Comparison of ENCODE assay signal across 13 cellular contexts in the genomic region with DNA sequence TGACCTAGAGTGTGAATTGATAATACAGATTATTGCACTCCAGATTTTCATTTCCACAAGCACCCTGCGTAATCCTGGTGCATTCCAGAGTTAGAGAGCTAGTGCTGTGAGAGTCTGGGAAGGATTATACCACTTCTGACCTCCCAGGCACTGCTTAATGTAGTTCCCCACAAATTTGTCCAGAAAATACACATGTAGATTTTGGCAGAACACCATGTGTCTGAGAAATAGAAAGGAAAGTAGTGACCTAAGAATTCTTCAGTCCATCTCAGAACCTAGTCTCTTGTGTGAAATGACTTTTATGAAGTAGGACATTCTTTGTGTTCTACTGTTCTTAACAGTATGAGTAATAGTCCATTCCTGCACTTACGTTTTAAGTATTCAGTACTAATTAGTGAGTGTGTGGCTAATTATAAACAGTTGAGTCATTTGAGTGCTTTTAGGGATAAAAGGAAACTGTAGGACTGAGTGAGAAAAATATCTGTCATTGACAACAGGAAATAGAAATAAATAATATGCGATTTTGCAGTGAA. TPM values are rescaled to one million over a fixed set of nuclear protein-coding genes. Genes with fewer than 3 reads are reported as not detected.
DNase-seq lines count a peak whose midpoint lies in the region; ATAC-seq and TF ChIP-seq lines count a peak whose summit lies in the region.
"Had no signal": no experiment of that assay in that cellular context is flagged by ENCODE, and none has a peak within 500 bp of the region (broad histone marks: within the 10 kb centered on the region; RNA-seq: fewer than 3 reads in every experiment).

No MANE protein-coding gene starts in this region.

- peaks cover 13% of the 10 kb centered on the region for H3K4me1 Mint-ChIP-seq in osteocyte (ENCODE audit: unreplicated experiment)
- H3K4me1 Mint-ChIP-seq: CD8-positive, alpha-beta memory T cell had no signal

- H3K9me3 Mint-ChIP-seq in osteocyte (ENCODE audit: unreplicated experiment) = peaks cover under 1% of the 10 kb centered on the region

- H3K27me3 Mint-ChIP-seq in osteocyte (ENCODE audit: unreplicated experiment) = no peaks in the 10 kb centered on the region
- H3K27me3 Mint-ChIP-seq: activated CD8-positive, alpha-beta memory T cell treated with anti-CD3 and anti-CD28 coated beads, Interleukin-2, amount 10 ng/mL, durations not matched to agents 7 days and 5 days; CD8-positive, alpha-beta memory T cell had no signal

- peak; percentile 84 for DNase-seq in COLO829 (ENCODE audit: low spot score)
- DNase-seq in RWPE2 (ENCODE audit: low spot score) = no peak
- DNase-seq in fibroblast of peridontal ligament (ENCODE audit: extremely low read depth) = peak; percentile 89
- no peak for DNase-seq in osteocyte (ENCODE audit: extremely low spot score, unreplicated experiment)
- DNase-seq in NCI-H510A (lab: John Stamatoyannopoulos, UW) = no peak
- no peak for DNase-seq in activated naive CD4-positive, alpha-beta T cell (lab: John Stamatoyannopoulos, UW)
- no peak for DNase-seq in NCI-H1092 (lab: John Stamatoyannopoulos, UW)
- DNase-seq: activated CD8-positive, alpha-beta memory T cell treated with anti-CD3 and anti-CD28 coated beads, Interleukin-2, amount 10 ng/mL, durations not matched to agents 7 days and 5 days; CD8-positive, alpha-beta memory T cell; NCI-H2227 treated with DMSO at 0.1 percent for 48 hours; substantia nigra had no signal

- H3K4me3 ChIP-seq in RWPE2 (ENCODE audit: severe bottlenecking) = no peak overlapping the region
- H3K4me3 ChIP-seq: SK-N-MC had no signal

- H3K4me1 ChIP-seq in RWPE2 (ENCODE audit: insufficient read depth, poor library complexity, severe bottlenecking) = no peaks in the 10 kb centered on the region

- H3K4me3 Mint-ChIP-seq in osteocyte (ENCODE audit: unreplicated experiment) = no peak overlapping the region
- H3K4me3 Mint-ChIP-seq: activated CD8-positive, alpha-beta memory T cell treated with anti-CD3 and anti-CD28 coated beads, Interleukin-2, amount 10 ng/mL, durations not matched to agents 7 days and 5 days; CD8-positive, alpha-beta memory T cell had no signal

- peaks cover 5% of the 10 kb centered on the region for H3K36me3 Mint-ChIP-seq in osteocyte (ENCODE audit: unreplicated experiment)

- H3K27ac ChIP-seq in RWPE2 (ENCODE audit: poor library complexity, severe bottlenecking) = peak overlapping the region; percentile 21
- H3K27ac ChIP-seq: SK-N-MC had no signal

- ATAC-seq in RWPE2 (ENCODE audit: low read depth) (peak; percentile 21; the same call in 1 of the 3 replicates), GM21367 (IDR thresholded peaks at IDR 0.05; ENCODE audit: unreplicated experiment) (no peak)
- ATAC-seq: activated CD8-positive, alpha-beta memory T cell treated with anti-CD3 and anti-CD28 coated beads, Interleukin-2, amount 10 ng/mL, durations not matched to agents 7 days and 5 days had no signal

- no peaks in the 10 kb centered on the region for H3K27me3 ChIP-seq in RWPE2 (ENCODE audit: insufficient read depth, poor library complexity, severe bottlenecking)

- peak overlapping the region; percentile 56 for H3K27ac Mint-ChIP-seq in osteocyte (ENCODE audit: unreplicated experiment)
- H3K27ac Mint-ChIP-seq: activated CD8-positive, alpha-beta memory T cell treated with anti-CD3 and anti-CD28 coated beads, Interleukin-2, amount 10 ng/mL, durations not matched to agents 7 days and 5 days; CD8-positive, alpha-beta memory T cell had no signal

- H3K9me3 ChIP-seq in RWPE2 (ENCODE audit: severe bottlenecking) = no peaks in the 10 kb centered on the region

- TF ChIP-seq CTCF in RWPE2 (IDR thresholded peaks at IDR 0.05; ENCODE audit: poor library complexity, severe bottlenecking) (no peak), osteocyte (IDR thresholded peaks at IDR 0.05) (no peak)

- peaks cover 8% of the 10 kb centered on the region for H3K36me3 ChIP-seq in RWPE2 (ENCODE audit: low read depth)

RNA-seq across cellular contexts. Expression of gene PTPDC1, which starts 27.8 kb away (rescaled TPM):
- total RNA-seq in osteocyte = 9.9 and 11.5 TPM in 2 replicates

Comparison
In these comparisons a context has a peak if more than half of its experiments do, and no peak if none do; other contexts are left out.
1. DNase-seq: peak in COLO829 (single experiment) and fibroblast of peridontal ligament (single experiment); none in RWPE2 (single experiment), osteocyte (single experiment), NCI-H510A (single experiment), activated naive CD4-positive, alpha-beta T cell (0 of 4) and NCI-H1092 (single experiment).